Comparison of ENCODE assay signal across 25 cellular contexts in genomic region chr16:49437344-49437743, GRCh38.
DNase-seq lines count a peak whose midpoint lies in the region; ATAC-seq, FAIRE-seq and TF ChIP-seq lines count a peak whose summit lies in the region.
"Had no signal": no experiment of that assay in that cellular context is flagged by ENCODE, and none has a peak within 500 bp of the region (broad histone marks: within the 10 kb centered on the region; RNA-seq: fewer than 3 reads in every experiment).

No MANE protein-coding gene starts in this region.

- H3T11ph ChIP-seq in H9 (ENCODE audit: low read length), result no peak overlapping the region

- H2BK15ac ChIP-seq in H9 (ENCODE audit: low read depth, low read length) (no peak overlapping the region), H1 (ENCODE audit: low read length) (no peak overlapping the region)

- H2AFZ ChIP-seq in H9 (ENCODE audit: low read length) (no peak overlapping the region), H1 (ENCODE audit: low read length) (no peak overlapping the region)

- H3K14ac ChIP-seq in H9 (ENCODE audit: insufficient read depth, low read length), result no peak overlapping the region
- no peak overlapping the region for H3K14ac ChIP-seq in H1 (ENCODE audit: insufficient read length)

- H3K56ac ChIP-seq in H9 (ENCODE audit: insufficient read length, low read depth, low read length), result no peak overlapping the region
- no peak overlapping the region for H3K56ac ChIP-seq in H1 (replicated peaks; ENCODE audit: insufficient read length, low read depth, low read length)

- no peak overlapping the region for H2BK20ac ChIP-seq in H9 (ENCODE audit: low read depth, low read length, poor library complexity, severe bottlenecking)
- H2BK20ac ChIP-seq in H1 (ENCODE audit: low read length), result no peak overlapping the region

- H2AK5ac ChIP-seq in H9 (ENCODE audit: insufficient read length, low read length), result no peak overlapping the region
- H2AK5ac ChIP-seq in H1 (ENCODE audit: low read depth, low read length), result no peak overlapping the region

- peak overlapping the region; percentile 6 for H3K27ac Mint-ChIP-seq in activated naive CD8-positive, alpha-beta T cell treated with anti-CD3 and anti-CD28 coated beads, Interleukin-2, amount 10 ng/mL, durations not matched to agents 7 days and 5 days
- no peak overlapping the region for H3K27ac Mint-ChIP-seq in activated naive CD8-positive, alpha-beta T cell treated with anti-CD3 and anti-CD28 coated beads for 36 hours
- no peak overlapping the region for H3K27ac Mint-ChIP-seq in H9

- POLR2A ChIA-PET in activated naive CD8-positive, alpha-beta T cell treated with anti-CD3 and anti-CD28 coated beads, Interleukin-2, amount 10 ng/mL, durations not matched to agents 7 days and 5 days (lab: Charles Lee), result no interaction called here
- POLR2A ChIA-PET in H1 (lab: Charles Lee; ENCODE audit: partially characterized antibody), result no interaction called here

- no peak overlapping the region for H3K4me3 ChIP-seq in H1 (ENCODE audit: extremely low read depth in 1 of 4, insufficient read depth in 2 of 4, low read depth in 3 of 4, low read length in 4 of 4)
- H3K4me3 ChIP-seq: BLaER1, GM12878, K562, SJSA1 had no signal

- H3K9ac ChIP-seq in H9 (ENCODE audit: extremely low read depth, insufficient read length, low read length), result no peak overlapping the region
- H3K9ac ChIP-seq in H1 (replicated peaks in 1 of 4; ENCODE audit: extremely low read depth in 1 of 4, low read depth in 3 of 4, low read length in 3 of 4), result no peak overlapping the region
- H3K9ac ChIP-seq: BLaER1 had no signal

- TF ChIP-seq RAD21 in H1 (IDR thresholded peaks at IDR 0.05 in 1 of 2, conservative IDR thresholded peaks at IDR 0.05 in 1 of 2; ENCODE audit: low read depth in 2 of 2, low read length in 2 of 2), result peak in 1 of 2 experiments; percentile 39; a peak in 3 of 4 replicates

- H3K23me2 ChIP-seq in H9 (ENCODE audit: insufficient read length, low read depth, low read length, poor library complexity, severe bottlenecking), result no peaks in the 10 kb centered on the region
- no peaks in the 10 kb centered on the region for H3K23me2 ChIP-seq in H1 (ENCODE audit: low read depth, low read length)

- H2BK12ac ChIP-seq in H9 (ENCODE audit: insufficient read length, low read depth, low read length), result no peak overlapping the region
- no peak overlapping the region for H2BK12ac ChIP-seq in H1 (ENCODE audit: low read depth, low read length)

- H3K27me3 Mint-ChIP-seq in activated naive CD8-positive, alpha-beta T cell treated with anti-CD3 and anti-CD28 coated beads, Interleukin-2, amount 10 ng/mL, durations not matched to agents 7 days and 5 days, result no peaks in the 10 kb centered on the region
- no peaks in the 10 kb centered on the region for H3K27me3 Mint-ChIP-seq in activated naive CD8-positive, alpha-beta T cell treated with anti-CD3 and anti-CD28 coated beads for 36 hours
- H3K27me3 Mint-ChIP-seq in H9 (ENCODE audit: low read depth), result peaks cover 11% of the 10 kb centered on the region
- H3K27me3 Mint-ChIP-seq: CD4-positive, CD25-positive, alpha-beta regulatory T cell had no signal

- TF ChIP-seq POLR2A in H1 (IDR thresholded peaks at IDR 0.05; ENCODE audit: control extremely low read depth in 1 of 2, low read depth in 2 of 2, low read length in 2 of 2), result no peak

- H3K18ac ChIP-seq in H9 (ENCODE audit: insufficient read length, low read depth, low read length) (no peak overlapping the region), H1 (ENCODE audit: extremely low read depth, low read length) (no peak overlapping the region)

- no peak for ATAC-seq in activated naive CD8-positive, alpha-beta T cell treated with anti-CD3 and anti-CD28 coated beads, Interleukin-2, amount 10 ng/mL, durations not matched to agents 7 days and 5 days (ENCODE audit: low read depth)
- no peak for ATAC-seq in Right ventricle myocardium superior (ENCODE audit: poor library complexity)
- ATAC-seq: GM12878, K562, Right ventricle myocardium inferior had no signal

- H3K4me1 Mint-ChIP-seq in activated naive CD8-positive, alpha-beta T cell treated with anti-CD3 and anti-CD28 coated beads, Interleukin-2, amount 10 ng/mL, durations not matched to agents 7 days and 5 days, result peaks cover 17% of the 10 kb centered on the region
- H3K4me1 Mint-ChIP-seq in activated naive CD8-positive, alpha-beta T cell treated with anti-CD3 and anti-CD28 coated beads for 36 hours, result peaks cover 15% of the 10 kb centered on the region
- H3K4me1 Mint-ChIP-seq in H9, result peaks cover 27 to 29% of the 10 kb centered on the region in 2 experiments

- H4K5ac ChIP-seq in H9 (ENCODE audit: insufficient read length, low read depth, low read length) (no peak overlapping the region), H1 (ENCODE audit: insufficient read length, low read depth, low read length) (no peak overlapping the region)

- H4K91ac ChIP-seq in H9 (ENCODE audit: insufficient read length, low read depth, low read length) (no peak overlapping the region), H1 (replicated peaks; ENCODE audit: insufficient read length, low read length) (no peak overlapping the region)

- WGBS in H9 (ENCODE audit: extremely low coverage, insufficient read length, low lambda C conversion rate), result no CpG with 5 or more reads among the region's 5 CpGs
- 86% methylated on average over 5 of the region's 5 CpGs; no CpG with 5 or more reads in 1 of the 2 experiments for WGBS in H1 (ENCODE audit: extremely low coverage in 1 of 2, insufficient coverage in 1 of 2, insufficient read length in 1 of 2, insufficient replicate concordance in 2 of 2, low coverage in 1 of 2, low lambda C conversion rate in 2 of 2, missing lambda C conversion rate in 1 of 2), 2 experiments

- H3K4me1 ChIP-seq in H9 (ENCODE audit: insufficient read depth, low read length), result peaks cover 8% of the 10 kb centered on the region; the same call in 1 of the 2 replicates
- peaks cover 1 to 14% (median 7%) of the 10 kb centered on the region in 4 experiments for H3K4me1 ChIP-seq in H1 (replicated peaks in 1 of 4; ENCODE audit: control insufficient read depth in 3 of 4, insufficient read depth in 4 of 4, low read length in 3 of 4)
- H3K4me1 ChIP-seq: SJSA1 had no signal

- H3K4ac ChIP-seq in H9 (ENCODE audit: low read depth, low read length) (no peak overlapping the region), H1 (replicated peaks; ENCODE audit: insufficient read length, low read depth, low read length) (no peak overlapping the region)

- CTCF ChIA-PET in H1 (lab: Charles Lee; ENCODE audit: partially characterized antibody), result interaction anchor here (0.6 to 4.2 kb wide), 14 partner anchors 8 to 488 kb away, joined by 3 to 33 read pairs (median 3); no protein-coding TSS in a partner anchor

- no peaks in the 10 kb centered on the region for H3K36me3 Mint-ChIP-seq in activated naive CD8-positive, alpha-beta T cell treated with anti-CD3 and anti-CD28 coated beads, Interleukin-2, amount 10 ng/mL, durations not matched to agents 7 days and 5 days
- H3K36me3 Mint-ChIP-seq in activated naive CD8-positive, alpha-beta T cell treated with anti-CD3 and anti-CD28 coated beads for 36 hours, result no peaks in the 10 kb centered on the region
- no peaks in the 10 kb centered on the region for H3K36me3 Mint-ChIP-seq in H9 (ENCODE audit: insufficient read depth in 1 of 3, low read depth in 3 of 3)
- H3K36me3 Mint-ChIP-seq: CD4-positive, CD25-positive, alpha-beta regulatory T cell had no signal

- DNase-seq in activated naive CD8-positive, alpha-beta T cell treated with anti-CD3 and anti-CD28 coated beads, Interleukin-2, amount 10 ng/mL, durations not matched to agents 7 days and 5 days, result no peak
- no peak for DNase-seq in activated naive CD8-positive, alpha-beta T cell treated with anti-CD3 and anti-CD28 coated beads for 36 hours
- no peak for DNase-seq in H9
- no peak for DNase-seq in H1 (ENCODE audit: low read depth in 1 of 2, low spot score in 2 of 2)
- DNase-seq in posterior vena cava (ENCODE audit: low spot score), result peak; percentile 35
- DNase-seq in T-helper 1 cell, result no peak
- no peak for DNase-seq in Right ventricle myocardium superior
- DNase-seq in GM19238 (ENCODE audit: insufficient read length, low spot score), result no peak
- DNase-seq: CD4-positive, CD25-positive, alpha-beta regulatory T cell; DMS53; MV-4-11; NCI-H1105; NCI-H146; NCI-H2029; NCI-H446 treated with DMSO at 0.1 percent for 48 hours; NCI-H526; NCI-H82; OCI-M1 had no signal

- TF ChIP-seq CTCF in H9 (conservative IDR thresholded peaks at IDR 0.05), result peak; percentile 33; the same call in 2 of the 3 replicates
- peak; percentile 37 to 43 (median 37); a peak in 3 of 4 replicates for TF ChIP-seq CTCF in H1 (IDR thresholded peaks at IDR 0.05; ENCODE audit: control extremely low read depth in 1 of 3, insufficient read depth in 1 of 3, low read depth in 1 of 3, low read length in 3 of 3)

- intact Hi-C loops in posterior vena cava (cut with DNase I), result no loop called here
- intact Hi-C loops in Right ventricle myocardium superior (cut with DNase I), result no loop called here

- H3K36me3 ChIP-seq in H1 (ENCODE audit: control insufficient read depth in 2 of 4, insufficient read depth in 4 of 4, low read length in 3 of 4), result no peaks in the 10 kb centered on the region
- H3K36me3 ChIP-seq: BLaER1, SJSA1 had no signal

- H3K4me3 Mint-ChIP-seq in activated naive CD8-positive, alpha-beta T cell treated with anti-CD3 and anti-CD28 coated beads, Interleukin-2, amount 10 ng/mL, durations not matched to agents 7 days and 5 days, result no peak overlapping the region
- H3K4me3 Mint-ChIP-seq in activated naive CD8-positive, alpha-beta T cell treated with anti-CD3 and anti-CD28 coated beads for 36 hours, result no peak overlapping the region
- H3K4me3 Mint-ChIP-seq in H9, result no peak overlapping the region
- H3K4me3 Mint-ChIP-seq: CD4-positive, CD25-positive, alpha-beta regulatory T cell had no signal

- no peak overlapping the region for H3K4me2 ChIP-seq in H9 (ENCODE audit: insufficient read depth, insufficient read length, low read length)
- no peak overlapping the region for H3K4me2 ChIP-seq in H1 (ENCODE audit: insufficient read depth in 1 of 2, low read depth in 2 of 2, low read length in 2 of 2)
- H3K4me2 ChIP-seq: BLaER1 had no signal

- no peaks in the 10 kb centered on the region for H3K79me1 ChIP-seq in H9 (ENCODE audit: insufficient read depth, low read depth, low read length, poor library complexity, severe bottlenecking)
- H3K79me1 ChIP-seq in H1 (ENCODE audit: low read depth, low read length), result no peaks in the 10 kb centered on the region

- H4K8ac ChIP-seq in H9 (replicated peaks; ENCODE audit: insufficient read length, low read depth, low read length), result no peak overlapping the region
- H4K8ac ChIP-seq in H1 (ENCODE audit: extremely low read depth, insufficient read depth, low read length), result no peak overlapping the region

- no peak overlapping the region for H2BK5ac ChIP-seq in H9 (ENCODE audit: insufficient read length, low read length)
- no peak overlapping the region for H2BK5ac ChIP-seq in H1 (ENCODE audit: low read depth, low read length)

- H3K9me3 ChIP-seq in H9 (ENCODE audit: control insufficient read depth, low read depth, low read length) (no peaks in the 10 kb centered on the region), H1 (ENCODE audit: insufficient read depth in 2 of 2, low read depth in 1 of 2, low read length in 1 of 2) (no peaks in the 10 kb centered on the region)
- H3K9me3 ChIP-seq: BLaER1, SJSA1 had no signal

- H3K23ac ChIP-seq in H9 (ENCODE audit: insufficient read length, low read depth, low read length) (no peak overlapping the region), H1 (ENCODE audit: insufficient read length) (no peak overlapping the region)

- H3K27me3 ChIP-seq in H9 (ENCODE audit: insufficient read depth, low read length), result no peaks in the 10 kb centered on the region
- H3K27me3 ChIP-seq in H1 (replicated peaks in 1 of 4; ENCODE audit: control insufficient read depth in 3 of 4, extremely low read depth in 1 of 4, insufficient read depth in 3 of 4, low read length in 3 of 4), result no peaks in the 10 kb centered on the region; a peak in 1 of 7 replicates
- H3K27me3 ChIP-seq: BLaER1 had no signal

- FAIRE-seq in H1 (lab: Jason Lieb, UNC), result no peak
- FAIRE-seq: A204.1, GM12878, K562, RCC 7860 had no signal

- H4K20me1 ChIP-seq in H9 (ENCODE audit: control insufficient read depth, insufficient read depth, insufficient read length), result no peaks in the 10 kb centered on the region
- no peaks in the 10 kb centered on the region for H4K20me1 ChIP-seq in H1 (replicated peaks in 1 of 2; ENCODE audit: control insufficient read depth in 1 of 2, insufficient read depth in 2 of 2, low read length in 2 of 2)
- H4K20me1 ChIP-seq: BLaER1 had no signal

- TF ChIP-seq EP300 in H1 (IDR thresholded peaks at IDR 0.05; ENCODE audit: borderline replicate concordance in 1 of 2, low read depth in 2 of 2, low read length in 2 of 2), result no peak

- no peaks in the 10 kb centered on the region for H3K79me2 ChIP-seq in H9 (ENCODE audit: insufficient read depth, low read length)
- no peaks in the 10 kb centered on the region for H3K79me2 ChIP-seq in H1 (ENCODE audit: control insufficient read depth in 1 of 2, insufficient read depth in 2 of 2, low read length in 2 of 2)

- H2BK120ac ChIP-seq in H9 (ENCODE audit: low read depth, low read length, poor library complexity, severe bottlenecking) (no peak overlapping the region), H1 (replicated peaks; ENCODE audit: low read depth, low read length) (no peak overlapping the region)

- no peaks in the 10 kb centered on the region for H3K9me3 Mint-ChIP-seq in activated naive CD8-positive, alpha-beta T cell treated with anti-CD3 and anti-CD28 coated beads, Interleukin-2, amount 10 ng/mL, durations not matched to agents 7 days and 5 days
- H3K9me3 Mint-ChIP-seq in activated naive CD8-positive, alpha-beta T cell treated with anti-CD3 and anti-CD28 coated beads for 36 hours, result no peaks in the 10 kb centered on the region
- H3K9me3 Mint-ChIP-seq in H9, result no peaks in the 10 kb centered on the region; a peak in 1 of 5 replicates

- H3K27ac ChIP-seq in H9 (ENCODE audit: insufficient read length, low read depth, low read length) (no peak overlapping the region), H1 (ENCODE audit: low read depth, low read length) (no peak overlapping the region)
- H3K27ac ChIP-seq: BLaER1, SJSA1 had no signal
